Comparison of ENCODE assay signal across 8 cellular contexts in genomic region chr1:155940531-155940992, GRCh38. TPM values are rescaled to one million over a fixed set of nuclear protein-coding genes. Genes with fewer than 3 reads are reported as not detected.
DNase-seq lines count a peak whose midpoint lies in the region; ATAC-seq and TF ChIP-seq lines count a peak whose summit lies in the region.

No MANE protein-coding gene starts in this region.

- H3K36me3 ChIP-seq in DOHH2 (ENCODE audit: control insufficient read depth, low read length), result peaks cover 4% of the 10 kb centered on the region
- H3K36me3 ChIP-seq in upper lobe of left lung, result no peaks in the 10 kb centered on the region

- TF ChIP-seq CTCF in DOHH2 (IDR thresholded peaks at IDR 0.05; ENCODE audit: low read depth, low read length, poor library complexity, severe bottlenecking), result no peak
- TF ChIP-seq CTCF in upper lobe of left lung (IDR thresholded peaks at IDR 0.05), result no peak

- H3K27ac ChIP-seq in DOHH2 (ENCODE audit: low read depth, low read length) (peak overlapping the region; percentile 28), upper lobe of left lung (peak overlapping the region; percentile 78 to 89 (median 84))

- peak in 1 of 4 donors; percentile 12 for TF ChIP-seq EP300 in upper lobe of left lung (IDR thresholded peaks at IDR 0.05)

- no peaks in the 10 kb centered on the region for H4K20me1 ChIP-seq in DOHH2 (ENCODE audit: control insufficient read depth, insufficient read depth, low read depth, low read length)

- H3K4me1 ChIP-seq in DOHH2 (ENCODE audit: control insufficient read depth, low read length) (peaks cover 53% of the 10 kb centered on the region), upper lobe of left lung (peaks cover 61 to 68% (median 63%) of the 10 kb centered on the region in 4 donors)

- H3K4me2 ChIP-seq in DOHH2 (ENCODE audit: low read length), result peak overlapping the region; percentile 49

- no peaks in the 10 kb centered on the region for H3K79me2 ChIP-seq in DOHH2 (ENCODE audit: control insufficient read depth, low read length)

- peaks cover 11% of the 10 kb centered on the region for H3F3A ChIP-seq in DOHH2 (ENCODE audit: control insufficient read depth, insufficient read depth)

- H3K9me3 ChIP-seq in DOHH2 (ENCODE audit: control insufficient read depth, insufficient read depth, low read length), result no peaks in the 10 kb centered on the region
- H3K9me3 ChIP-seq in upper lobe of left lung, result no peaks in the 10 kb centered on the region

- peak; percentile 76 for DNase-seq in NCI-H2029 (lab: John Stamatoyannopoulos, UW)
- peak; percentile 58 for DNase-seq in astrocyte of the hippocampus (ENCODE audit: low read depth, low spot score)
- no peak for DNase-seq in left lobe of liver (ENCODE audit: low spot score)
- peak in 1 of 2 donors; percentile 71 for DNase-seq in upper lobe of left lung
- DNase-seq in islet precursor cell, result no peak
- no peak for DNase-seq in COLO668 (lab: John Stamatoyannopoulos, UW; ENCODE audit: unreplicated experiment)

- ATAC-seq in left lobe of liver (peak; percentile 70), upper lobe of left lung (ENCODE audit: low FRiP score in 2 of 2) (peak; percentile 68 to 87), GM21367 (IDR thresholded peaks at IDR 0.05; ENCODE audit: unreplicated experiment) (no peak)

- peak in 1 of 4 donors; percentile 11 for TF ChIP-seq POLR2A in upper lobe of left lung (IDR thresholded peaks at IDR 0.05)

- H3K27me3 ChIP-seq in DOHH2 (ENCODE audit: control insufficient read depth, low read length) (no peaks in the 10 kb centered on the region), upper lobe of left lung (no peaks in the 10 kb centered on the region)

- H3K4me3 ChIP-seq in DOHH2 (ENCODE audit: low read length) (peak overlapping the region; percentile 4), upper lobe of left lung (no peak overlapping the region)

- H3K9me2 ChIP-seq in DOHH2 (replicated peaks; ENCODE audit: control insufficient read depth, low read length), result no peaks in the 10 kb centered on the region

- 25 to 41% methylated on average over 4 of the region's 4 CpGs for WGBS in upper lobe of left lung, 2 donors

RNA-seq across cellular contexts. Expression of gene RXFP4, which starts 0.9 kb away (rescaled TPM):
- total RNA-seq in left lobe of liver (not detected), upper lobe of left lung (not detected)

RNA-seq across cellular contexts. Expression of gene KHDC4, which starts 6.3 kb away (rescaled TPM):
- total RNA-seq in left lobe of liver (18.5 TPM), upper lobe of left lung (100 to 1,000 TPM in 1 of 6 donors, 10 to 100 TPM in 5; 30.4 to 105 (median 37.6) TPM)

RNA-seq across cellular contexts. Expression of gene RIT1, which starts 29.4 kb away (rescaled TPM):
- total RNA-seq in left lobe of liver, result 7.2 TPM
- total RNA-seq in upper lobe of left lung, result 10 to 100 TPM; 26.3 to 67.1 (median 45.1) TPM

RNA-seq across cellular contexts. Expression of gene ARHGEF2, which starts 37.8 kb away (rescaled TPM):
- 6.5 TPM for total RNA-seq in left lobe of liver
- total RNA-seq in upper lobe of left lung, result 100 to 1,000 TPM; 198 to 969 (median 229) TPM

Comparison
In these comparisons a context has a peak if more than half of its experiments do, and no peak if none do; other contexts are left out.
1. DNase-seq: peak in NCI-H2029 (single experiment) and astrocyte of the hippocampus (single experiment); none in left lobe of liver (single experiment), islet precursor cell (single experiment) and COLO668 (single experiment).